ENCODE assay signal across 27 cellular contexts in genomic region chrX:2346158-2346557, GRCh38.
"Had no signal": no experiment of that assay in that cellular context is flagged by ENCODE, and none has a peak within 500 bp of the region (broad histone marks: within the 10 kb centered on the region; RNA-seq: fewer than 3 reads in every experiment).

No MANE protein-coding gene starts in this region.

- H3K4me3 ChIP-seq: pancreas, psoas muscle, skin epidermis, suprapubic skin, testis, tibial artery, transverse colon, upper lobe of right lung, vagina had no signal

- FAIRE-seq: pancreas had no signal

- ATAC-seq: naive thymus-derived CD4-positive, alpha-beta T cell; natural killer cell; pancreas; psoas muscle; right cardiac atrium; sciatic nerve; stimulated activated memory B cell treated with anti-CD40 and anti-IgM and Interleukin-4, amounts not matched to agents 10 μg/mL and 1 μg/mL and 100 μg/mL, for 72 hours; stimulated activated naive CD8-positive, alpha-beta T cell treated with anti-CD3 and anti-CD28 coated beads, Interleukin-15, Interleukin-2, amounts not matched to agents 100 U/mL and 50 U/mL, for 24 hours; upper lobe of right lung had no signal

- H3K9me3 Mint-ChIP-seq: type B pancreatic cell had no signal

- H3K9me3 ChIP-seq: neutrophil, pancreas, psoas muscle, suprapubic skin, testis, tibial artery, transverse colon, upper lobe of right lung, vagina had no signal

- H3K4me3 Mint-ChIP-seq: naive thymus-derived CD4-positive, alpha-beta T cell; natural killer cell; nephron; neural crest cell; stimulated activated memory B cell treated with anti-CD40 and anti-IgM and Interleukin-4, amounts not matched to agents 10 μg/mL and 1 μg/mL and 100 μg/mL, for 72 hours; type B pancreatic cell had no signal

- H3K36me3 ChIP-seq: neutrophil, pancreas, suprapubic skin, tibial artery, upper lobe of right lung, vagina had no signal

- H3K4me1 Mint-ChIP-seq: nephron had no signal

- H3K4me1 ChIP-seq: psoas muscle, suprapubic skin, testis, transverse colon, upper lobe of right lung, vagina had no signal

- H3K27me3 Mint-ChIP-seq: naive thymus-derived CD4-positive, alpha-beta T cell; stimulated activated memory B cell treated with anti-CD40 and anti-IgM and Interleukin-4, amounts not matched to agents 10 μg/mL and 1 μg/mL and 100 μg/mL, for 72 hours; type B pancreatic cell had no signal

- H3K27ac Mint-ChIP-seq: naive thymus-derived CD4-positive, alpha-beta T cell; natural killer cell; nephron; stimulated activated memory B cell treated with anti-CD40 and anti-IgM and Interleukin-4, amounts not matched to agents 10 μg/mL and 1 μg/mL and 100 μg/mL, for 72 hours; type B pancreatic cell had no signal

- H3K27ac ChIP-seq: neutrophil, pancreas, psoas muscle, skin epidermis, suprapubic skin, testis, tibial artery, transverse colon, upper lobe of right lung, vagina had no signal

- DNase-seq: naive thymus-derived CD4-positive, alpha-beta T cell; natural killer cell; nucleus accumbens; pancreas; psoas muscle; right cardiac atrium; stimulated activated CD4-positive, alpha-beta T cell treated with anti-CD3 and anti-CD28 coated beads, Interleukin-15, amount 100 ng/mL, for 24 hours; stimulated activated CD4-positive, alpha-beta T cell treated with anti-CD3 and anti-CD28 coated beads, Interleukin-2, amount 100 ng/mL, for 24 hours; stimulated activated CD4-positive, alpha-beta T cell treated with anti-CD3 and anti-CD28 coated beads, Interleukin-2, amount 100 ng/mL, for 48 hours; stimulated activated CD4-positive, alpha-beta T cell treated with anti-CD3 and anti-CD28 coated beads, Interleukin-4, amount 100 ng/mL, for 4 hours; stimulated activated CD8-positive, alpha-beta memory T cell treated with anti-CD3 and anti-CD28 coated beads, Interleukin-4, amount 100 ng/mL, for 48 hours; stimulated activated naive CD4-positive, alpha-beta T cell; stimulated activated naive CD8-positive, alpha-beta T cell treated with anti-CD3 and anti-CD28 coated beads, Interleukin-15, Interleukin-2, amounts not matched to agents 100 U/mL and 50 U/mL, for 24 hours; substantia nigra; testis; tibial artery; transverse colon; upper lobe of right lung had no signal

- H3K27me3 ChIP-seq: neutrophil, pancreas, suprapubic skin, testis, tibial artery, transverse colon, upper lobe of right lung, vagina had no signal
